8 cellular contexts compared by ENCODE assay signal in the genomic region with DNA sequence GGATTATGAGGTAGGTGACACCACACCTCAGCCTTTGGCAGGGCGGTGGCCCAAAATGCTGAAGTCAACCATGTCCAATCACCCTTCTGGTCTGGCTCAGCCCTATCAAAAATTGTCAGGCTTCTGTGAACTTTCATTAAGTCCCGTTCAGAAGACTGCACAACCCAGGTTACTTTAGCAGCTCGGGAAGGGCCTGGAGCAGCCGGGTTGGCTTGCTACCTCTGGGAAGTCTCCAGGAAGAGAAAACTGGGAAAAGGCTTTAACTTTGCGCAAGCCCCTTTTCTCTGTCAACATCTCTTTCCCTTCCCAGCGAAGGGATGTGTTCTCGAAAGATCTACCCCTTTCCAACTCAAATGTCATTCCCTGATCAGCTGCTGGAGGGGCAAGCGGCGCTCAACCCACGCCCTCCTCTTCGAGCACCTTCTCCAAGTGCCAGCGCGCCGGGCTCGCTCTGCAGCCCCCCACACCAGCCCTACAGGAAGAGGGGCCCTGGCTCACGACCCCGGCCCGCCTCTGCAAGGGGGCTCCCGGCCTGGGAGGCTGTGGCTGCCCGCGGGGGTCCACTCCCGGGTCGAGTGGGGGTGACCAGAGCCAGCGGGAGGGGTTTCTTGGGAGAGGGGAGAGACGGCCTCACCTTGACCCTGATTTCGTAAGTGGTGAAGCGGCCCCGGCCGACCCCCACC. TPM values are rescaled to one million over a fixed set of nuclear protein-coding genes. Genes with fewer than 3 reads are reported as not detected.
DNase-seq lines count a peak whose midpoint lies in the region; ATAC-seq, FAIRE-seq and TF ChIP-seq lines count a peak whose summit lies in the region.

No MANE protein-coding gene starts in this region.

- FAIRE-seq in GM18507 (lab: Jason Lieb, UNC), result peak; percentile 70

- H3K27me3 ChIP-seq in AG04450 (ENCODE audit: control insufficient read depth, insufficient read depth, low read length), result no peaks in the 10 kb centered on the region
- H3K27me3 ChIP-seq in OCI-LY3 (ENCODE audit: low read depth, low read length), result no peaks in the 10 kb centered on the region
- no peaks in the 10 kb centered on the region for H3K27me3 ChIP-seq in heart right ventricle
- no peaks in the 10 kb centered on the region for H3K27me3 ChIP-seq in ovary

- peaks cover 33% of the 10 kb centered on the region for H3K79me2 ChIP-seq in OCI-LY3 (ENCODE audit: low read length)

- POLR2A ChIA-PET in AG04450 (lab: Yijun Ruan, JAX), result interaction anchor here (0.5 to 1.6 kb wide), 4 partner anchors 12 to 61 kb away, joined by 3 to 9 read pairs (median 6); partner anchors contain the start of gene AFG1L

- peaks cover 15% of the 10 kb centered on the region for H3K4me1 ChIP-seq in OCI-LY3 (ENCODE audit: low read length)
- peaks cover 0 to 54% (median 41%) of the 10 kb centered on the region in 9 donors for H3K4me1 ChIP-seq in heart right ventricle
- peaks cover 5% of the 10 kb centered on the region for H3K4me1 ChIP-seq in ovary (ENCODE audit: insufficient read depth)

- TF ChIP-seq CTCF in AG04450 (IDR thresholded peaks at IDR 0.05; ENCODE audit: low read depth, low read length), result no peak
- no peak for TF ChIP-seq CTCF in OCI-LY3 (IDR thresholded peaks at IDR 0.05; ENCODE audit: low read depth, low read length)
- TF ChIP-seq CTCF in heart right ventricle (IDR thresholded peaks at IDR 0.05), result no peak
- TF ChIP-seq CTCF in ovary (IDR thresholded peaks at IDR 0.05), result no peak

- TF ChIP-seq EP300 in ovary (IDR thresholded peaks at IDR 0.05), result no peak

- intact Hi-C loops in heart right ventricle (cut with DNase I), result loop anchor here in 6 of 10 donors (2.0 to 10.0 kb wide), 5 partner anchors 35 to 235 kb away; partner anchors contain the start of genes AFG1L (in 5 of the 6) and OSTM1 (in 1 of the 6)
- intact Hi-C loops in ovary (cut with DNase I), result loop anchor here in 1 of 4 donors (2.0 to 10.0 kb wide), 2 partner anchors 35 to 145 kb away; partner anchors contain the start of gene AFG1L

- H3K36me3 ChIP-seq in OCI-LY3 (replicated peaks; ENCODE audit: low read depth, low read length) (no peaks in the 10 kb centered on the region), heart right ventricle (peaks cover 0 to 14% (median 0%) of the 10 kb centered on the region in 9 donors), ovary (no peaks in the 10 kb centered on the region)

- peak; percentile 17 for TF ChIP-seq POLR2A in ovary (IDR thresholded peaks at IDR 0.05)

- 0 out of 2 replicates have a peak overlapping the region, but pooled peaks have one; percentile 30 for H2AFZ ChIP-seq in OCI-LY3 (ENCODE audit: low read depth, low read length)

- DNase-seq in AG04450 (ENCODE audit: low read depth, low spot score) (peak; percentile 3), GM18507 (ENCODE audit: extremely low spot score, insufficient read length, low read depth) (peak; percentile 29), heart right ventricle (peak in 1 of 2 donors; percentile 32), ovary (peak in 1 of 5 donors; percentile 62), 8988T (no peak)

- peaks cover 4% of the 10 kb centered on the region; the same call in 1 of the 2 replicates for H3K9me3 ChIP-seq in AG04450 (ENCODE audit: control insufficient read depth, insufficient read depth, low read length)
- H3K9me3 ChIP-seq in OCI-LY3 (ENCODE audit: insufficient read depth, low read length), result no peaks in the 10 kb centered on the region
- no peaks in the 10 kb centered on the region for H3K9me3 ChIP-seq in heart right ventricle
- H3K9me3 ChIP-seq in ovary, result no peaks in the 10 kb centered on the region

- ATAC-seq in HG03103 (IDR thresholded peaks at IDR 0.05; ENCODE audit: low read depth, unreplicated experiment), result peak; percentile 9
- ATAC-seq in heart right ventricle, result peak; percentile 10 to 48 (median 24)

- peak overlapping the region; percentile 86 for H3K4me3 ChIP-seq in AG04450 (ENCODE audit: low read depth, low read length)
- H3K4me3 ChIP-seq in OCI-LY3 (ENCODE audit: low read length), result peak overlapping the region; percentile 93
- H3K4me3 ChIP-seq in heart right ventricle, result peak overlapping the region; percentile 77 to 99 (median 90)
- H3K4me3 ChIP-seq in ovary, result peak overlapping the region; percentile 83

- H4K20me1 ChIP-seq in OCI-LY3 (ENCODE audit: insufficient read depth, low read length), result peaks cover 14% of the 10 kb centered on the region

- H3K9ac ChIP-seq in OCI-LY3 (ENCODE audit: low read length), result peak overlapping the region; percentile 96

- WGBS in adipose tissue, 3 donors, result 0 to 1% (median 0%) methylated on average over 26 to 29 of the region's 29 CpGs
- 0 to 1% methylated on average over 28 to 29 of the region's 29 CpGs for WGBS in heart right ventricle, 2 donors
- WGBS in ovary, 3 donors, result 1 to 2% (median 1%) methylated on average over 27 to 29 of the region's 29 CpGs

- peak overlapping the region; percentile 73 for H3K27ac ChIP-seq in AG04450 (ENCODE audit: low read depth, low read length)
- H3K27ac ChIP-seq in OCI-LY3 (ENCODE audit: low read length), result peak overlapping the region; percentile 77
- H3K27ac ChIP-seq in adipose tissue (ENCODE audit: low read depth, low read length), result peak overlapping the region; percentile 93
- H3K27ac ChIP-seq in heart right ventricle, result peak overlapping the region; percentile 81 to 99 (median 96)
- peak overlapping the region; percentile 95 to 97 for H3K27ac ChIP-seq in ovary

- CTCF ChIA-PET in AG04450 (lab: Charles Lee), result interaction anchor here (1.0 to 3.2 kb wide), 3 partner anchors 12 to 232 kb away, joined by 3 to 15 read pairs (median 3); no protein-coding TSS in a partner anchor

- H3K4me2 ChIP-seq in OCI-LY3 (ENCODE audit: low read length), result peak overlapping the region; percentile 73

RNA-seq across cellular contexts. Expression of gene SNX3, which starts 0.6 kb away (rescaled TPM):
- polyA plus RNA-seq in AG04450 (2011; rRNA removed) (291 and 406 TPM in 2 replicates), adipose tissue (100 to 1,000 TPM in 2 of 3 donors, 10 to 100 TPM in 1; 91.6 to 430 (median 244) TPM), heart right ventricle (100 to 1,000 TPM; 108 to 238 TPM), ovary (100 to 1,000 TPM; 210 to 437 TPM)
- polyA minus RNA-seq in AG04450 (2011; rRNA and poly(A)+ RNA removed), result 34.5 and 67.0 TPM in 2 replicates
- total RNA-seq in heart right ventricle (100 to 1,000 TPM; 215 to 269 (median 235) TPM), ovary (100 to 1,000 TPM; 140 to 207 (median 166) TPM)

RNA-seq across cellular contexts. Expression of gene AFG1L, which starts 34.6 kb away (rescaled TPM):
- polyA plus RNA-seq in AG04450 (2011; rRNA removed) (1.9 and 2.3 TPM in 2 replicates), adipose tissue (1 to 10 TPM; 1.0 to 2.8 (median 1.8) TPM), heart right ventricle (1 to 10 TPM; 1.9 to 4.3 TPM), ovary (1 to 10 TPM; 1.2 to 3.4 TPM)
- 4.3 and 5.1 TPM in 2 replicates for polyA minus RNA-seq in AG04450 (2011; rRNA and poly(A)+ RNA removed)
- total RNA-seq in heart right ventricle (10 to 100 TPM in 9 of 10 donors, 1 to 10 TPM in 1; 9.2 to 18.8 (median 14.0) TPM), ovary (1 to 10 TPM; 5.2 to 7.6 (median 5.9) TPM)
